In genomic region chr15:74200394-74200793, GRCh38 we compare ENCODE assay signal across 1 cellular context.
A peak's percentile ranks its signal among the peaks of the same experiment; 100 is the strongest.
TF ChIP-seq lines count a peak whose summit lies in the region.

No MANE protein-coding gene starts in this region.

TF ChIP-seq in HepG2, 621 proteins besides CTCF, POLR2A, EP300 and RAD21:
- TF ChIP-seq SRSF4 (IDR thresholded peaks at IDR 0.05; ENCODE audit: low read depth, low read length, poor library complexity, severe bottlenecking) (no peak), CEBPB (IDR thresholded peaks at IDR 0.05; ENCODE audit: borderline replicate concordance, low read depth, low read length) (peak; percentile 27; the same call in 1 of the 2 replicates), FOSL2 (CRISPR knock-in tag; IDR thresholded peaks at IDR 0.05) (peak; percentile 44; the same call in 1 of the 2 replicates)
